In genomic region chr13:111486331-111486730, GRCh38 we compare ENCODE assay signal across 23 cellular contexts.
"Had no signal": no experiment of that assay in that cellular context is flagged by ENCODE, and none has a peak within 500 bp of the region (broad histone marks: within the 10 kb centered on the region; RNA-seq: fewer than 3 reads in every experiment).

No MANE protein-coding gene starts in this region.

- H3K27me3 Mint-ChIP-seq: activated B cell treated with CpG ODN at 0.5 μM for 24 hours; activated CD4-positive, alpha-beta memory T cell treated with anti-CD3 and anti-CD28 coated beads for 36 hours; activated CD4-positive, alpha-beta T cell treated with anti-CD3 and anti-CD28 coated beads, Interleukin-2, amount 10 ng/mL, durations not matched to agents 24 days and 14 days; activated naive CD8-positive, alpha-beta T cell treated with anti-CD3 and anti-CD28 coated beads for 36 hours had no signal

- H3K9me3 Mint-ChIP-seq: activated CD4-positive, alpha-beta T cell treated with anti-CD3 and anti-CD28 coated beads, Interleukin-2, amount 10 ng/mL, durations not matched to agents 24 days and 14 days had no signal

- ATAC-seq: activated T-cell treated with anti-CD3 and anti-CD28 coated beads, Interleukin-2, amount 50 U/mL, for 4 hours; PC-3 had no signal

- H3K36me3 Mint-ChIP-seq: activated CD4-positive, alpha-beta memory T cell treated with anti-CD3 and anti-CD28 coated beads for 36 hours; activated naive CD4-positive, alpha-beta T cell treated with anti-CD3 and anti-CD28 coated beads, Interleukin-2, amount 10 ng/mL, durations not matched to agents 7 days and 5 days; activated naive CD8-positive, alpha-beta T cell treated with anti-CD3 and anti-CD28 coated beads for 36 hours had no signal

- H3K27me3 ChIP-seq: brain microvascular endothelial cell had no signal

- H3K36me3 ChIP-seq: brain microvascular endothelial cell had no signal

- H3K4me1 Mint-ChIP-seq: activated B cell treated with CpG ODN at 0.5 μM for 24 hours; activated CD4-positive, alpha-beta T cell treated with anti-CD3 and anti-CD28 coated beads, Interleukin-2, amount 10 ng/mL, durations not matched to agents 24 days and 14 days; activated naive CD4-positive, alpha-beta T cell treated with anti-CD3 and anti-CD28 coated beads, Interleukin-2, amount 10 ng/mL, durations not matched to agents 7 days and 5 days; activated naive CD8-positive, alpha-beta T cell treated with anti-CD3 and anti-CD28 coated beads for 36 hours had no signal

- H3K27ac Mint-ChIP-seq: activated B cell treated with CpG ODN at 0.5 μM for 24 hours; activated CD4-positive, alpha-beta memory T cell treated with anti-CD3 and anti-CD28 coated beads for 36 hours; activated CD4-positive, alpha-beta T cell treated with anti-CD3 and anti-CD28 coated beads, Interleukin-2, amount 10 ng/mL, durations not matched to agents 24 days and 14 days; activated naive CD8-positive, alpha-beta T cell treated with anti-CD3 and anti-CD28 coated beads for 36 hours; T-helper 1 cell treated with Interleukin-12 subunit alpha and Interleukin-12 subunit beta and Interleukin-4 antibody, amounts not matched to agents 30 μg/mL and 1 μg/mL, for 36 hours had no signal

- H3K27ac ChIP-seq: brain microvascular endothelial cell had no signal

- DNase-seq: activated B cell treated with CpG ODN at 0.5 μM for 24 hours; activated CD4-positive, alpha-beta memory T cell treated with anti-CD3 and anti-CD28 coated beads for 36 hours; activated CD4-positive, alpha-beta T cell treated with anti-CD3 and anti-CD28 coated beads for 1 hour; activated CD4-positive, alpha-beta T cell treated with anti-CD3 and anti-CD28 coated beads, Interleukin-2, amount 10 ng/mL, durations not matched to agents 24 days and 14 days; activated gamma-delta T cell treated with Interleukin-2 at 50 U/mL for 16 hours; activated naive CD4-positive, alpha-beta T cell treated with anti-CD3 and anti-CD28 coated beads, Interleukin-2, amount 10 ng/mL, durations not matched to agents 7 days and 5 days; activated naive CD8-positive, alpha-beta T cell treated with anti-CD3 and anti-CD28 coated beads for 36 hours; activated T-cell treated with anti-CD3 and anti-CD28 coated beads, Interleukin-2, amount 50 U/mL, for 4 hours; brain microvascular endothelial cell; IMR-90; Kasumi-1; KBM-7; NCI-H1105 treated with DMSO at 0.1 percent for 48 hours; NCI-H1436 treated with DMSO at 0.1 percent for 48 hours; NCI-H187; NCI-H2081; NCI-H510A treated with DMSO at 0.1 percent for 48 hours; NCI-H69; NK-92 treated with Interleukin-12 subunit alpha and Interleukin-12 subunit beta, amount 100 ng/mL, for 24 hours; PC-3; SHP77 treated with DMSO at 0.1 percent for 48 hours; T-helper 9 cell had no signal

- H3K4me3 Mint-ChIP-seq: activated B cell treated with CpG ODN at 0.5 μM for 24 hours; activated CD4-positive, alpha-beta memory T cell treated with anti-CD3 and anti-CD28 coated beads for 36 hours; activated CD4-positive, alpha-beta T cell treated with anti-CD3 and anti-CD28 coated beads, Interleukin-2, amount 10 ng/mL, durations not matched to agents 24 days and 14 days; activated naive CD4-positive, alpha-beta T cell treated with anti-CD3 and anti-CD28 coated beads, Interleukin-2, amount 10 ng/mL, durations not matched to agents 7 days and 5 days; activated naive CD8-positive, alpha-beta T cell treated with anti-CD3 and anti-CD28 coated beads for 36 hours; activated T-cell treated with anti-CD3 and anti-CD28 coated beads, Interleukin-2, amount 50 U/mL, for 4 hours; T-helper 1 cell treated with Interleukin-12 subunit alpha and Interleukin-12 subunit beta and Interleukin-4 antibody, amounts not matched to agents 30 μg/mL and 1 μg/mL, for 36 hours had no signal
